In the genomic region with DNA sequence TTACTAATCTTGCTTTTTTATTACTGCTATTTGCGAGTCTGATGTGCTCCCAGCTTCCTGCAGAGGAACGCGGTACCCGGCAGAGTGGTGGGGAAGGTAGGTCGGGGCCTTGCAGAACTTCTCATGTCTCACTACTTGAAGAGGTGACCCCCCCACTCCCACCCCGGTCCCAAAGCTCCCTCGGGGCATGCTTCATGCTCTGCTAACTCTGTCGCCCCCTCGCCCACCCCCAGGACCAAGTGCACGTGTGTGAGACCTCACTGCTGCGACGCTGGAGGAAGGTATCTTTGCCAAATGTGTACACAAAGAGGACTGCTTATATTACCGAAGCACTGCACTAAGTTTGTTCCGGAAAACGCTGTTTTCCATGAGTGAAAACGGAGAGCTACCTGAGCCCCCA, we compare ENCODE assay signal across 9 cellular contexts.
"Had no signal": no experiment of that assay in that cellular context is flagged by ENCODE, and none has a peak within 500 bp of the region (broad histone marks: within the 10 kb centered on the region; RNA-seq: fewer than 3 reads in every experiment).

No MANE protein-coding gene starts in this region.

- H3K27me3 ChIP-seq: SJCRH30 had no signal

- H3K4me1 ChIP-seq: SJCRH30 had no signal

- H3K27ac ChIP-seq: SJCRH30 had no signal

- H3K4me3 ChIP-seq: SJCRH30 had no signal

- H3K9me3 ChIP-seq: SJCRH30 had no signal

- DNase-seq: MV-4-11, NCI-H1048, NCI-H1105, NCI-H1436 treated with DMSO at 0.1 percent for 48 hours, NCI-H187 treated with DMSO at 0.1 percent for 48 hours, NCI-H2029 treated with DMSO at 0.1 percent for 48 hours, NCI-H524 treated with DMSO at 0.1 percent for 48 hours had no signal

- H3K36me3 ChIP-seq: SJCRH30 had no signal

- FAIRE-seq: RCC 7860 had no signal
